ENCODE assay signal across 24 cellular contexts in genomic region chr2:43300222-43300621, GRCh38.
A peak's percentile ranks its signal among the peaks of the same experiment; 100 is the strongest.
DNase-seq lines count a peak whose midpoint lies in the region; ATAC-seq and TF ChIP-seq lines count a peak whose summit lies in the region.
"Had no signal": no experiment of that assay in that cellular context is flagged by ENCODE, and none has a peak within 500 bp of the region (broad histone marks: within the 10 kb centered on the region; RNA-seq: fewer than 3 reads in every experiment).

No MANE protein-coding gene starts in this region.

- no peaks in the 10 kb centered on the region for H3K36me3 Mint-ChIP-seq in glutamatergic neuron (ENCODE audit: unreplicated experiment)
- peaks cover 5% of the 10 kb centered on the region for H3K36me3 Mint-ChIP-seq in stimulated activated effector memory CD8-positive, alpha-beta T cell treated with anti-CD3 and anti-CD28 coated beads, Interleukin-12 subunit alpha, Interleukin-12 subunit beta, amount 100 ng/mL, for 72 hours
- peaks cover 18% of the 10 kb centered on the region for H3K36me3 Mint-ChIP-seq in activated T-cell treated with anti-CD3 and anti-CD28 coated beads, Interleukin-2, amount 50 U/mL, for 4 hours (ENCODE audit: insufficient read depth)

- DNase-seq in right cardiac atrium, result no peak
- DNase-seq in cardiac septum (ENCODE audit: low spot score), result no peak
- DNase-seq in glutamatergic neuron, result no peak
- no peak for DNase-seq in D341Med (ENCODE audit: low spot score)
- DNase-seq in putamen (ENCODE audit: low spot score), result no peak
- no peak for DNase-seq in stimulated activated effector memory CD8-positive, alpha-beta T cell treated with anti-CD3 and anti-CD28 coated beads, Interleukin-12 subunit alpha, Interleukin-12 subunit beta, amount 100 ng/mL, for 72 hours (ENCODE audit: low spot score in 2 of 2)
- DNase-seq in activated T-cell treated with anti-CD3 and anti-CD28 coated beads, Interleukin-2, amount 50 U/mL, for 4 hours, result no peak
- DNase-seq: activated CD4-positive, alpha-beta T cell treated with anti-CD3 and anti-CD28 coated beads, Interleukin-2, amount 10 ng/mL, durations not matched to agents 7 days and 5 days; activated T-cell treated with anti-CD3 and anti-CD28 coated beads, Interleukin-2, amount 50 U/mL, for 48 hours; CD8-positive, alpha-beta memory T cell; GOT3; NCI-H1092; NCI-H187 treated with DMSO at 0.1 percent for 48 hours; NCI-H2171 treated with DMSO at 0.1 percent for 48 hours; NCI-H524; NK-92 treated with Interleukin-12 subunit alpha and Interleukin-12 subunit beta, amount 100 ng/mL, for 24 hours; SHP77 treated with DMSO at 0.1 percent for 48 hours; stimulated activated CD4-positive, alpha-beta T cell treated with anti-CD3 and anti-CD28 coated beads, Interleukin-4, amount 100 ng/mL, for 1 hour; T-helper 9 cell; WERI-Rb-1 had no signal

- intact Hi-C loops in right cardiac atrium (cut with DNase I) (no loop called here), cardiac septum (cut with DNase I) (no loop called here)

- no peak for ATAC-seq in right cardiac atrium
- ATAC-seq in stimulated activated effector memory CD8-positive, alpha-beta T cell treated with anti-CD3 and anti-CD28 coated beads, Interleukin-12 subunit alpha, Interleukin-12 subunit beta, amount 100 ng/mL, for 72 hours, result no peak
- ATAC-seq in activated T-cell treated with anti-CD3 and anti-CD28 coated beads, Interleukin-2, amount 50 U/mL, for 4 hours, result no peak
- ATAC-seq: Panc1; stimulated activated memory B cell treated with anti-CD40 and anti-IgM and Interleukin-4, amounts not matched to agents 10 μg/mL and 1 μg/mL and 100 μg/mL, for 72 hours had no signal

- H3K27me3 Mint-ChIP-seq in glutamatergic neuron (ENCODE audit: unreplicated experiment), result peaks cover 2% of the 10 kb centered on the region
- H3K27me3 Mint-ChIP-seq in activated T-cell treated with anti-CD3 and anti-CD28 coated beads, Interleukin-2, amount 50 U/mL, for 4 hours (ENCODE audit: low read depth), result no peaks in the 10 kb centered on the region
- H3K27me3 Mint-ChIP-seq: activated CD4-positive, alpha-beta T cell treated with anti-CD3 and anti-CD28 coated beads, Interleukin-2, amount 10 ng/mL, durations not matched to agents 7 days and 5 days; brain; CD8-positive, alpha-beta memory T cell; stimulated activated memory B cell treated with anti-CD40 and anti-IgM and Interleukin-4, amounts not matched to agents 10 μg/mL and 1 μg/mL and 100 μg/mL, for 72 hours had no signal

- H3K27ac ChIP-seq in right cardiac atrium (ENCODE audit: low read length), result peak overlapping the region; percentile 81
- H3K27ac ChIP-seq in rectal smooth muscle tissue (ENCODE audit: low read depth, low read length), result peak overlapping the region; percentile 18
- H3K27ac ChIP-seq: WERI-Rb-1 had no signal

- H3K27me3 ChIP-seq in right cardiac atrium (ENCODE audit: control insufficient read depth, insufficient read depth) (no peaks in the 10 kb centered on the region), rectal smooth muscle tissue (ENCODE audit: control insufficient read depth, insufficient read depth, low read length) (no peaks in the 10 kb centered on the region)

- peak overlapping the region; percentile 60 for H3K27ac Mint-ChIP-seq in glutamatergic neuron (ENCODE audit: unreplicated experiment)
- H3K27ac Mint-ChIP-seq in stimulated activated effector memory CD8-positive, alpha-beta T cell treated with anti-CD3 and anti-CD28 coated beads, Interleukin-12 subunit alpha, Interleukin-12 subunit beta, amount 100 ng/mL, for 72 hours, result no peak overlapping the region
- H3K27ac Mint-ChIP-seq: activated CD4-positive, alpha-beta T cell treated with anti-CD3 and anti-CD28 coated beads, Interleukin-2, amount 10 ng/mL, durations not matched to agents 7 days and 5 days; stimulated activated memory B cell treated with anti-CD40 and anti-IgM and Interleukin-4, amounts not matched to agents 10 μg/mL and 1 μg/mL and 100 μg/mL, for 72 hours had no signal

- no peak overlapping the region for H3K4me3 ChIP-seq in right cardiac atrium (ENCODE audit: low read length)
- H3K4me3 ChIP-seq in rectal smooth muscle tissue (ENCODE audit: low read length), result no peak overlapping the region

- peaks cover 4% of the 10 kb centered on the region for H3K4me1 Mint-ChIP-seq in glutamatergic neuron (ENCODE audit: low read depth, unreplicated experiment)
- peaks cover 4% of the 10 kb centered on the region for H3K4me1 Mint-ChIP-seq in stimulated activated effector memory CD8-positive, alpha-beta T cell treated with anti-CD3 and anti-CD28 coated beads, Interleukin-12 subunit alpha, Interleukin-12 subunit beta, amount 100 ng/mL, for 72 hours
- H3K4me1 Mint-ChIP-seq in activated T-cell treated with anti-CD3 and anti-CD28 coated beads, Interleukin-2, amount 50 U/mL, for 4 hours (ENCODE audit: low read depth), result peaks cover under 1% of the 10 kb centered on the region

- TF ChIP-seq CTCF in glutamatergic neuron (IDR thresholded peaks at IDR 0.05; ENCODE audit: partially characterized antibody, unreplicated experiment), result no peak

- WGBS in right cardiac atrium, result 94% methylated on average over 4 of the region's 4 CpGs

- no peaks in the 10 kb centered on the region for H3K9me3 Mint-ChIP-seq in glutamatergic neuron (ENCODE audit: unreplicated experiment)
- H3K9me3 Mint-ChIP-seq in stimulated activated effector memory CD8-positive, alpha-beta T cell treated with anti-CD3 and anti-CD28 coated beads, Interleukin-12 subunit alpha, Interleukin-12 subunit beta, amount 100 ng/mL, for 72 hours, result no peaks in the 10 kb centered on the region
- H3K9me3 Mint-ChIP-seq in activated T-cell treated with anti-CD3 and anti-CD28 coated beads, Interleukin-2, amount 50 U/mL, for 4 hours, result no peaks in the 10 kb centered on the region
- H3K9me3 Mint-ChIP-seq: activated CD4-positive, alpha-beta T cell treated with anti-CD3 and anti-CD28 coated beads, Interleukin-2, amount 10 ng/mL, durations not matched to agents 7 days and 5 days; CD8-positive, alpha-beta memory T cell; stimulated activated memory B cell treated with anti-CD40 and anti-IgM and Interleukin-4, amounts not matched to agents 10 μg/mL and 1 μg/mL and 100 μg/mL, for 72 hours had no signal

- H3K4me1 ChIP-seq in right cardiac atrium (ENCODE audit: control insufficient read depth, insufficient read depth, low read length) (peaks cover 13% of the 10 kb centered on the region), rectal smooth muscle tissue (ENCODE audit: control insufficient read depth, insufficient read depth, low read length) (peaks cover 18% of the 10 kb centered on the region)

- no peak overlapping the region for H3K4me3 Mint-ChIP-seq in glutamatergic neuron (ENCODE audit: unreplicated experiment)
- H3K4me3 Mint-ChIP-seq in stimulated activated effector memory CD8-positive, alpha-beta T cell treated with anti-CD3 and anti-CD28 coated beads, Interleukin-12 subunit alpha, Interleukin-12 subunit beta, amount 100 ng/mL, for 72 hours, result no peak overlapping the region
- no peak overlapping the region for H3K4me3 Mint-ChIP-seq in activated T-cell treated with anti-CD3 and anti-CD28 coated beads, Interleukin-2, amount 50 U/mL, for 4 hours
- H3K4me3 Mint-ChIP-seq: activated CD4-positive, alpha-beta T cell treated with anti-CD3 and anti-CD28 coated beads, Interleukin-2, amount 10 ng/mL, durations not matched to agents 7 days and 5 days; brain; CD8-positive, alpha-beta memory T cell; stimulated activated memory B cell treated with anti-CD40 and anti-IgM and Interleukin-4, amounts not matched to agents 10 μg/mL and 1 μg/mL and 100 μg/mL, for 72 hours had no signal

- no peak overlapping the region for H3K9ac ChIP-seq in rectal smooth muscle tissue (ENCODE audit: low read length)

- no peaks in the 10 kb centered on the region for H3K9me3 ChIP-seq in right cardiac atrium (ENCODE audit: control insufficient read depth, low read length)

- H3K36me3 ChIP-seq in rectal smooth muscle tissue (ENCODE audit: control insufficient read depth, insufficient read depth, low read length), result no peaks in the 10 kb centered on the region
- H3K36me3 ChIP-seq: WERI-Rb-1 had no signal
